29 cellular contexts compared by ENCODE assay signal in genomic region chr1:36782085-36782484, GRCh38.
"Had no signal": no experiment of that assay in that cellular context is flagged by ENCODE, and none has a peak within 500 bp of the region (broad histone marks: within the 10 kb centered on the region; RNA-seq: fewer than 3 reads in every experiment).

No MANE protein-coding gene starts in this region.

- DNase-seq: naive thymus-derived CD8-positive, alpha-beta T cell; nephron progenitor cell; occipital lobe; ovary; psoas muscle; right cardiac atrium; sigmoid colon; stimulated activated CD4-positive, alpha-beta T cell treated with anti-CD3 and anti-CD28 coated beads, Interleukin-15, amount 100 ng/mL, for 24 hours; stimulated activated CD4-positive, alpha-beta T cell treated with anti-CD3 and anti-CD28 coated beads, Interleukin-2, amount 100 ng/mL, for 24 hours; stimulated activated CD4-positive, alpha-beta T cell treated with anti-CD3 and anti-CD28 coated beads, Interleukin-2, amount 100 ng/mL, for 48 hours; stimulated activated CD4-positive, alpha-beta T cell treated with anti-CD3 and anti-CD28 coated beads, Interleukin-4, amount 100 ng/mL, for 24 hours; stimulated activated naive CD4-positive, alpha-beta T cell; stimulated activated naive CD8-positive, alpha-beta T cell treated with anti-CD3 and anti-CD28 coated beads, Interleukin-15, amount 100 ng/mL, for 72 hours; stimulated activated naive CD8-positive, alpha-beta T cell treated with anti-CD3 and anti-CD28 coated beads, Interleukin-15, Interleukin-2, amounts not matched to agents 100 U/mL and 50 U/mL, for 24 hours; substantia nigra; testis; tibial artery; upper lobe of right lung; uterus had no signal

- FAIRE-seq: small intestine had no signal

- H3K4me1 ChIP-seq: parathyroid adenoma, psoas muscle, right lobe of liver, sigmoid colon, suprapubic skin, testis, tibial artery, transverse colon, upper lobe of right lung, uterus had no signal

- H3K27ac ChIP-seq: ovary, parathyroid adenoma, psoas muscle, right lobe of liver, sigmoid colon, suprapubic skin, testis, tibial artery, transverse colon, upper lobe of right lung, uterus had no signal

- H3K4me1 Mint-ChIP-seq: naive thymus-derived CD8-positive, alpha-beta T cell; neural crest cell; stimulated activated memory B cell treated with anti-CD40 and anti-IgM and Interleukin-4, amounts not matched to agents 10 μg/mL and 1 μg/mL and 100 μg/mL, for 72 hours; stimulated activated naive CD8-positive, alpha-beta T cell treated with anti-CD3 and anti-CD28 coated beads, Interleukin-15, amount 100 ng/mL, for 72 hours had no signal

- H3K36me3 Mint-ChIP-seq: naive thymus-derived CD8-positive, alpha-beta T cell; natural killer cell treated with Interleukin-12 subunit alpha and Interleukin-12 subunit beta and Interleukin-15 and Interleukin-18, amount 100 ng/mL, for 72 hours; stimulated activated memory B cell treated with anti-CD40 and anti-IgM and Interleukin-4, amounts not matched to agents 10 μg/mL and 1 μg/mL and 100 μg/mL, for 72 hours; type B pancreatic cell had no signal

- H3K27ac Mint-ChIP-seq: naive thymus-derived CD8-positive, alpha-beta T cell; natural killer cell treated with Interleukin-12 subunit alpha and Interleukin-12 subunit beta and Interleukin-15 and Interleukin-18, amount 100 ng/mL, for 72 hours; nephron progenitor cell; progenitor cell of endocrine pancreas; stimulated activated memory B cell treated with anti-CD40 and anti-IgM and Interleukin-4, amounts not matched to agents 10 μg/mL and 1 μg/mL and 100 μg/mL, for 72 hours; type B pancreatic cell had no signal

- ATAC-seq: naive thymus-derived CD8-positive, alpha-beta T cell; natural killer cell treated with Interleukin-12 subunit alpha and Interleukin-12 subunit beta and Interleukin-15 and Interleukin-18, amount 100 ng/mL, for 72 hours; psoas muscle; right cardiac atrium; stimulated activated memory B cell treated with anti-CD40 and anti-IgM and Interleukin-4, amounts not matched to agents 10 μg/mL and 1 μg/mL and 100 μg/mL, for 72 hours; stimulated activated naive CD8-positive, alpha-beta T cell treated with anti-CD3 and anti-CD28 coated beads, Interleukin-15, amount 100 ng/mL, for 72 hours; stimulated activated naive CD8-positive, alpha-beta T cell treated with anti-CD3 and anti-CD28 coated beads, Interleukin-15, Interleukin-2, amounts not matched to agents 100 U/mL and 50 U/mL, for 24 hours; upper lobe of right lung had no signal

- H3K9me3 ChIP-seq: ovary, psoas muscle, right lobe of liver, sigmoid colon, suprapubic skin, testis, tibial artery, transverse colon, upper lobe of right lung, uterus had no signal

- H3K9me3 Mint-ChIP-seq: natural killer cell treated with Interleukin-12 subunit alpha and Interleukin-12 subunit beta and Interleukin-15 and Interleukin-18, amount 100 ng/mL, for 72 hours; nephron progenitor cell; neural crest cell; stimulated activated memory B cell treated with anti-CD40 and anti-IgM and Interleukin-4, amounts not matched to agents 10 μg/mL and 1 μg/mL and 100 μg/mL, for 72 hours; stimulated activated naive CD8-positive, alpha-beta T cell treated with anti-CD3 and anti-CD28 coated beads, Interleukin-15, amount 100 ng/mL, for 72 hours; type B pancreatic cell had no signal

- H3K9ac ChIP-seq: parathyroid adenoma had no signal

- H3K4me3 Mint-ChIP-seq: naive thymus-derived CD8-positive, alpha-beta T cell; natural killer cell treated with Interleukin-12 subunit alpha and Interleukin-12 subunit beta and Interleukin-15 and Interleukin-18, amount 100 ng/mL, for 72 hours; nephron progenitor cell; neural crest cell; stimulated activated memory B cell treated with anti-CD40 and anti-IgM and Interleukin-4, amounts not matched to agents 10 μg/mL and 1 μg/mL and 100 μg/mL, for 72 hours; stimulated activated naive CD8-positive, alpha-beta T cell treated with anti-CD3 and anti-CD28 coated beads, Interleukin-15, amount 100 ng/mL, for 72 hours; type B pancreatic cell had no signal

- H3K36me3 ChIP-seq: ovary, right lobe of liver, sigmoid colon, suprapubic skin, tibial artery, transverse colon, upper lobe of right lung, uterus had no signal

- H3K79me2 ChIP-seq: parathyroid adenoma had no signal

- H3K4me3 ChIP-seq: ovary, psoas muscle, right lobe of liver, sigmoid colon, suprapubic skin, testis, tibial artery, transverse colon, upper lobe of right lung, uterus had no signal

- H3K27me3 ChIP-seq: ovary, right lobe of liver, testis, uterus had no signal

- H2AFZ ChIP-seq: parathyroid adenoma had no signal
